Comparison of ENCODE assay signal across 10 cellular contexts in genomic region chr16:70740919-70741778, GRCh38. TPM values are rescaled to one million over a fixed set of nuclear protein-coding genes. Genes with fewer than 3 reads are reported as not detected.
DNase-seq lines count a peak whose midpoint lies in the region; ATAC-seq and TF ChIP-seq lines count a peak whose summit lies in the region.
"Had no signal": no experiment of that assay in that cellular context is flagged by ENCODE, and none has a peak within 500 bp of the region (broad histone marks: within the 10 kb centered on the region; RNA-seq: fewer than 3 reads in every experiment).

No MANE protein-coding gene starts in this region.

- H3K4me2 ChIP-seq in neural progenitor cell (no peak overlapping the region), OCI-LY7 (ENCODE audit: low read length) (no peak overlapping the region)

- peak in 1 of 10 experiments; percentile 9 for DNase-seq in CD4-positive, alpha-beta T cell
- peak; percentile 41 for DNase-seq in Jurkat, Clone E6-1 (ENCODE audit: low read depth, low spot score)
- DNase-seq in colonic mucosa = no peak
- DNase-seq in neural progenitor cell (ENCODE audit: low spot score) = no peak
- DNase-seq in 8988T = no peak
- no peak for DNase-seq in OCI-LY7 (ENCODE audit: low spot score)
- no peak for DNase-seq in cerebellum (ENCODE audit: low spot score)
- DNase-seq: NCI-H1092, ovary had no signal

- H2AFZ ChIP-seq in neural progenitor cell (replicated peaks) (no peak overlapping the region), OCI-LY7 (ENCODE audit: low read length) (no peak overlapping the region)

- CTCF ChIA-PET in CD4-positive, alpha-beta T cell (lab: Charles Lee) = no interaction called here
- CTCF ChIA-PET in OCI-LY7 (lab: Charles Lee; ENCODE audit: unreplicated experiment) = no interaction called here

- no peaks in the 10 kb centered on the region for H3K36me3 ChIP-seq in colonic mucosa
- H3K36me3 ChIP-seq in neural progenitor cell = no peaks in the 10 kb centered on the region
- peaks cover 29% of the 10 kb centered on the region for H3K36me3 ChIP-seq in OCI-LY7 (ENCODE audit: insufficient read depth, low read length)
- H3K36me3 ChIP-seq: ovary had no signal

- H3F3A ChIP-seq in neural progenitor cell (ENCODE audit: low read depth) = peaks cover 2% of the 10 kb centered on the region

- H3K4me3 ChIP-seq in Jurkat, Clone E6-1 (ENCODE audit: low read length) = no peak overlapping the region
- H3K4me3 ChIP-seq in colonic mucosa = no peak overlapping the region
- no peak overlapping the region for H3K4me3 ChIP-seq in neural progenitor cell
- no peak overlapping the region for H3K4me3 ChIP-seq in OCI-LY7 (ENCODE audit: low read depth, low read length, poor library complexity, severe bottlenecking)
- H3K4me3 ChIP-seq: ovary had no signal

- H3K4me1 ChIP-seq in colonic mucosa = peaks cover 7% of the 10 kb centered on the region
- H3K4me1 ChIP-seq in neural progenitor cell = peaks cover 12% of the 10 kb centered on the region
- H3K4me1 ChIP-seq in OCI-LY7 (ENCODE audit: insufficient read depth, low read length, poor library complexity, severe bottlenecking) = peaks cover 18% of the 10 kb centered on the region

- POLR2A ChIA-PET in CD4-positive, alpha-beta T cell (lab: Charles Lee) = no interaction called here
- POLR2A ChIA-PET in OCI-LY7 (lab: Charles Lee) = no interaction called here

- peaks cover 63% of the 10 kb centered on the region for H3K4me1 Mint-ChIP-seq in CD4-positive, alpha-beta T cell (ENCODE audit: low read depth)
- peaks cover 28% of the 10 kb centered on the region for H3K4me1 Mint-ChIP-seq in neural progenitor cell

- H3K36me3 Mint-ChIP-seq in CD4-positive, alpha-beta T cell (ENCODE audit: low read depth) = peaks cover 45% of the 10 kb centered on the region
- peaks cover 14% of the 10 kb centered on the region for H3K36me3 Mint-ChIP-seq in neural progenitor cell

- H3K27me3 ChIP-seq in CD4-positive, alpha-beta T cell (ENCODE audit: control insufficient read depth, insufficient read depth, low read length) = no peaks in the 10 kb centered on the region
- H3K27me3 ChIP-seq in colonic mucosa (no peaks in the 10 kb centered on the region), neural progenitor cell (no peaks in the 10 kb centered on the region)
- H3K27me3 ChIP-seq: ovary had no signal

- H4K20me1 ChIP-seq in neural progenitor cell (ENCODE audit: low read depth) (no peaks in the 10 kb centered on the region), OCI-LY7 (ENCODE audit: insufficient read depth, low read length) (no peaks in the 10 kb centered on the region)

- no peak overlapping the region for H3K27ac ChIP-seq in CD4-positive, alpha-beta T cell (ENCODE audit: low read depth, low read length)
- H3K27ac ChIP-seq in colonic mucosa (peak overlapping the region; percentile 7), neural progenitor cell (no peak overlapping the region), OCI-LY7 (ENCODE audit: low read depth, low read length, poor library complexity, severe bottlenecking) (no peak overlapping the region)
- H3K27ac ChIP-seq: ovary had no signal

- TF ChIP-seq CTCF in CD4-positive, alpha-beta T cell (IDR thresholded peaks at IDR 0.05) = no peak
- TF ChIP-seq CTCF in colonic mucosa (IDR thresholded peaks at IDR 0.05) (no peak), neural progenitor cell (IDR thresholded peaks at IDR 0.05) (no peak), OCI-LY7 (conservative IDR thresholded peaks at IDR 0.05; ENCODE audit: low read length) (no peak)

- no peaks in the 10 kb centered on the region for H3K9me3 ChIP-seq in CD4-positive, alpha-beta T cell (ENCODE audit: control insufficient read depth, low read length)
- H3K9me3 ChIP-seq in colonic mucosa (no peaks in the 10 kb centered on the region), neural progenitor cell (ENCODE audit: low read depth) (no peaks in the 10 kb centered on the region), OCI-LY7 (ENCODE audit: low read length) (no peaks in the 10 kb centered on the region)
- H3K9me3 ChIP-seq: ovary had no signal

- H3K9me3 Mint-ChIP-seq in CD4-positive, alpha-beta T cell = no peaks in the 10 kb centered on the region
- peaks cover 3% of the 10 kb centered on the region for H3K9me3 Mint-ChIP-seq in neural progenitor cell

- no peaks in the 10 kb centered on the region for H3K79me2 ChIP-seq in neural progenitor cell (ENCODE audit: low read depth)
- H3K79me2 ChIP-seq in OCI-LY7 (ENCODE audit: insufficient read depth, low read depth, low read length) = no peaks in the 10 kb centered on the region

- no peak overlapping the region for H3K4me3 Mint-ChIP-seq in CD4-positive, alpha-beta T cell
- H3K4me3 Mint-ChIP-seq in neural progenitor cell = no peak overlapping the region

- no TSS peak for BruUV-seq in OCI-LY7 (replicated peaks; lab: Mats Ljungman, UMichigan)

- no peak overlapping the region for H3K9ac ChIP-seq in colonic mucosa (ENCODE audit: low read depth in 2 of 2, low read length in 2 of 2)
- no peak overlapping the region for H3K9ac ChIP-seq in neural progenitor cell

- H3K27me3 Mint-ChIP-seq in CD4-positive, alpha-beta T cell = no peaks in the 10 kb centered on the region
- H3K27me3 Mint-ChIP-seq in neural progenitor cell (ENCODE audit: insufficient read depth, low read depth) = peaks cover 11% of the 10 kb centered on the region

- peak overlapping the region; percentile 98 for H3K27ac Mint-ChIP-seq in CD4-positive, alpha-beta T cell
- H3K27ac Mint-ChIP-seq in neural progenitor cell = peak overlapping the region; percentile 90

- intact Hi-C loops in CD4-positive, alpha-beta T cell (cut with DNase I, micrococcal nuclease) = no loop called here
- intact Hi-C loops in colonic mucosa (cut with DNase I) (no loop called here), OCI-LY7 (cut with micrococcal nuclease; ENCODE audit: unreplicated experiment) (no loop called here)

- ATAC-seq in CD4-positive, alpha-beta T cell (ENCODE audit: poor library complexity) = peak; percentile 16
- no peak for ATAC-seq in GM18909 (IDR thresholded peaks at IDR 0.05; ENCODE audit: poor library complexity, unreplicated experiment)

- H3K9me2 ChIP-seq in OCI-LY7 (ENCODE audit: insufficient read depth, low read length) = no peaks in the 10 kb centered on the region

RNA-seq across cellular contexts. Expression of gene MTSS2, which starts 55.3 kb away (rescaled TPM):
- total RNA-seq in CD4-positive, alpha-beta T cell = 10 to 100 TPM; 15.4 to 16.4 TPM
- polyA plus RNA-seq in Jurkat, Clone E6-1 (2012; ENCODE audit: insufficient read depth, insufficient read length) = 27.6 TPM
- total RNA-seq in colonic mucosa (10 to 100 TPM; 15.5 to 25.3 TPM), neural progenitor cell (ENCODE audit: low replicate concordance) (6.2 and 22.1 TPM in 2 replicates), OCI-LY7 (2022) (0.17 and 0.33 TPM in 2 replicates), cerebellum (49.0 TPM)
- total RNA-seq in OCI-LY7 (2014; rRNA removed; shearing (Covaris generic)) = 0.05 and 0.19 TPM in 2 replicates

RNA-seq across cellular contexts. Expression of gene VAC14, which starts 59.8 kb away (rescaled TPM):
- 10 to 100 TPM; 23.0 to 23.6 TPM for total RNA-seq in CD4-positive, alpha-beta T cell
- 39.0 TPM for polyA plus RNA-seq in Jurkat, Clone E6-1 (2012; ENCODE audit: insufficient read depth, insufficient read length)
- total RNA-seq in colonic mucosa (10 to 100 TPM; 20.7 to 41.8 TPM), neural progenitor cell (ENCODE audit: low replicate concordance) (16.1 and 50.3 TPM in 2 replicates), OCI-LY7 (2022) (39.5 and 43.1 TPM in 2 replicates), cerebellum (22.9 TPM)
- total RNA-seq in OCI-LY7 (2014; rRNA removed; shearing (Covaris generic)) = 33.9 and 37.6 TPM in 2 replicates
